Comparison of ENCODE assay signal across 23 cellular contexts in genomic region chr19:29239220-29239776, GRCh38.
"Had no signal": no experiment of that assay in that cellular context is flagged by ENCODE, and none has a peak within 500 bp of the region (broad histone marks: within the 10 kb centered on the region; RNA-seq: fewer than 3 reads in every experiment).

No MANE protein-coding gene starts in this region.

- H3K4me3 ChIP-seq: cardiac muscle cell, gastroesophageal sphincter, left lung, lung, neural progenitor cell, thoracic aorta had no signal

- H3K27me3 ChIP-seq: cardiac muscle cell, neural progenitor cell had no signal

- H3K27me3 Mint-ChIP-seq: stimulated activated memory B cell treated with anti-CD40 and anti-IgM and Interleukin-4, amounts not matched to agents 10 μg/mL and 1 μg/mL and 100 μg/mL, for 72 hours had no signal

- H3K9me3 Mint-ChIP-seq: neural progenitor cell, type B pancreatic cell had no signal

- H2AFZ ChIP-seq: neural progenitor cell had no signal

- H3K9ac ChIP-seq: neural progenitor cell had no signal

- H3K36me3 ChIP-seq: cardiac muscle cell, gastroesophageal sphincter, left lung, neural progenitor cell, thoracic aorta had no signal

- H3K36me3 Mint-ChIP-seq: activated naive CD8-positive, alpha-beta T cell treated with anti-CD3 and anti-CD28 coated beads, Interleukin-2, amount 10 ng/mL, durations not matched to agents 7 days and 5 days; neural progenitor cell; stimulated activated memory B cell treated with anti-CD40 and anti-IgM and Interleukin-4, amounts not matched to agents 10 μg/mL and 1 μg/mL and 100 μg/mL, for 72 hours; type B pancreatic cell had no signal

- ATAC-seq: activated CD4-positive, alpha-beta T cell treated with anti-CD3 and anti-CD28 coated beads for 36 hours; activated T-cell treated with anti-CD3 and anti-CD28 coated beads, Interleukin-2, amount 50 U/mL, for 4 hours; gastroesophageal sphincter; left lung; naive thymus-derived CD8-positive, alpha-beta T cell; sciatic nerve; stimulated activated memory B cell treated with anti-CD40 and anti-IgM and Interleukin-4, amounts not matched to agents 10 μg/mL and 1 μg/mL and 100 μg/mL, for 72 hours had no signal

- H3K4me1 ChIP-seq: gastroesophageal sphincter, left lung, neural progenitor cell had no signal

- H3K4me3 Mint-ChIP-seq: activated CD4-positive, alpha-beta T cell treated with anti-CD3 and anti-CD28 coated beads for 36 hours; activated naive CD4-positive, alpha-beta T cell treated with anti-CD3 and anti-CD28 coated beads for 36 hours; activated naive CD8-positive, alpha-beta T cell treated with anti-CD3 and anti-CD28 coated beads, Interleukin-2, amount 10 ng/mL, durations not matched to agents 7 days and 5 days; activated T-cell treated with anti-CD3 and anti-CD28 coated beads, Interleukin-2, amount 50 U/mL, for 4 hours; naive thymus-derived CD8-positive, alpha-beta T cell; neural progenitor cell; stimulated activated memory B cell treated with anti-CD40 and anti-IgM and Interleukin-4, amounts not matched to agents 10 μg/mL and 1 μg/mL and 100 μg/mL, for 72 hours; type B pancreatic cell had no signal

- H3K4me2 ChIP-seq: neural progenitor cell had no signal

- H3K27ac Mint-ChIP-seq: activated CD4-positive, alpha-beta T cell treated with anti-CD3 and anti-CD28 coated beads for 36 hours; activated naive CD4-positive, alpha-beta T cell treated with anti-CD3 and anti-CD28 coated beads for 36 hours; activated naive CD8-positive, alpha-beta T cell treated with anti-CD3 and anti-CD28 coated beads, Interleukin-2, amount 10 ng/mL, durations not matched to agents 7 days and 5 days; naive thymus-derived CD8-positive, alpha-beta T cell; neural progenitor cell; stimulated activated memory B cell treated with anti-CD40 and anti-IgM and Interleukin-4, amounts not matched to agents 10 μg/mL and 1 μg/mL and 100 μg/mL, for 72 hours; type B pancreatic cell had no signal

- DNase-seq: activated CD4-positive, alpha-beta T cell treated with anti-CD3 and anti-CD28 coated beads for 36 hours; activated CD4-positive, alpha-beta T cell treated with anti-CD3 and anti-CD28 coated beads, Interleukin-2, amount 50 U/mL, for 48 hours; activated CD8-positive, alpha-beta memory T cell treated with anti-CD3 and anti-CD28 coated beads, Interleukin-2, amount 50 U/mL, for 48 hours; activated effector memory CD4-positive, alpha-beta T cell treated with Interleukin-2 at 50 U/mL for 16 hours; activated naive CD4-positive, alpha-beta T cell treated with anti-CD3 and anti-CD28 coated beads for 36 hours; activated naive CD8-positive, alpha-beta T cell treated with anti-CD3 and anti-CD28 coated beads, Interleukin-2, amount 10 ng/mL, durations not matched to agents 7 days and 5 days; activated T-cell treated with anti-CD3 and anti-CD28 coated beads, Interleukin-2, amount 50 U/mL, for 4 hours; amniotic stem cell; head of caudate nucleus; left lung; naive thymus-derived CD8-positive, alpha-beta T cell; posterior cingulate gyrus; small intestine; stimulated activated CD4-positive, alpha-beta T cell treated with anti-CD3 and anti-CD28 coated beads, Interleukin-2, amount 100 ng/mL, for 24 hours had no signal

- H3K27ac ChIP-seq: cardiac muscle cell, epithelial cell of prostate, gastroesophageal sphincter, left lung, neural progenitor cell, thoracic aorta had no signal

- FAIRE-seq: small intestine had no signal

- H3K4me1 Mint-ChIP-seq: activated CD4-positive, alpha-beta T cell treated with anti-CD3 and anti-CD28 coated beads for 36 hours; activated naive CD8-positive, alpha-beta T cell treated with anti-CD3 and anti-CD28 coated beads, Interleukin-2, amount 10 ng/mL, durations not matched to agents 7 days and 5 days; naive thymus-derived CD8-positive, alpha-beta T cell; neural progenitor cell; stimulated activated memory B cell treated with anti-CD40 and anti-IgM and Interleukin-4, amounts not matched to agents 10 μg/mL and 1 μg/mL and 100 μg/mL, for 72 hours had no signal
